In the genomic region with DNA sequence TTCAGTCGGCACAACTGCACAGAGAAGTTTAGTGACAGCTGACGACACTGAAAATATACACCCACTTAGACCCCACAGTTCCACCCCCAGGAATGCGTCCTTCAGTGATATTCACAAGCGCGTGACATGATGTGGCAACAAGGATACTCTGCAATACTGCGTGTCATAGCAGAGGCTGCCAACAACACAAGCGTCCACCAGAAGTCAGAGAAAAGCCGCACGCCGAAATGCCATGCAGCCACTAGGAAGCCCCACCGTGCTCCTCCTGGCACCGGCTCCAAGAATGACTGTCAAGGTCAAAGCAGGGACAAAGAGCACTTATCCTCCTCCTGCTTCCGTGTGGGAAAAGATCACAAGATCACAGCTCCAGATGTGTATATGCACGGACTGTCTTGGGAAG, we compare ENCODE assay signal across 12 cellular contexts. TPM values are rescaled to one million over a fixed set of nuclear protein-coding genes. Genes with fewer than 3 reads are reported as not detected.
DNase-seq lines count a peak whose midpoint lies in the region; ATAC-seq, FAIRE-seq and TF ChIP-seq lines count a peak whose summit lies in the region.
"Had no signal": no experiment of that assay in that cellular context is flagged by ENCODE, and none has a peak within 500 bp of the region (broad histone marks: within the 10 kb centered on the region; RNA-seq: fewer than 3 reads in every experiment).

No MANE protein-coding gene starts in this region.

- intact Hi-C loops in mucosa of descending colon (cut with DNase I, micrococcal nuclease), result no loop called here
- intact Hi-C loops in prostate gland (cut with DNase I), result no loop called here

- whole genome bisulfite sequencing in prostate gland, result 68% methylated on average over 14 of the region's 14 CpGs

- no peaks in the 10 kb centered on the region for H3K27me3 ChIP-seq in prostate gland (replicated peaks; ENCODE audit: insufficient read depth)

- DNase-seq in CD1c-positive myeloid dendritic cell (ENCODE audit: extremely low spot score), result peak; percentile 95
- no peak for DNase-seq in HTR-8/SVneo (ENCODE audit: insufficient read length, low spot score)
- no peak for DNase-seq in activated naive CD8-positive, alpha-beta T cell treated with anti-CD3 and anti-CD28 coated beads, Interleukin-2, amount 50 U/mL, for 24 hours
- DNase-seq in mucosa of descending colon, result peak in 2 of 3 donors; percentile 58 to 62
- no peak for DNase-seq in SKM-1 treated with dmso at 0.1 percent for 144 hours (lab: John Stamatoyannopoulos, UW; ENCODE audit: unreplicated experiment)
- DNase-seq in prostate gland (ENCODE audit: low spot score), result no peak
- no peak for DNase-seq in NCI-H2196 treated with DMSO at 0.1 percent for 48 hours (lab: John Stamatoyannopoulos, UW; ENCODE audit: unreplicated experiment)
- no peak for DNase-seq in NCI-H146 treated with DMSO at 0.1 percent for 48 hours (lab: John Stamatoyannopoulos, UW; ENCODE audit: unreplicated experiment)
- DNase-seq: activated CD4-positive, alpha-beta T cell treated with anti-CD3 and anti-CD28 coated beads for 1 hour; mesenchymal stem cell; NCI-H187 had no signal

- TF ChIP-seq POLR2A in prostate gland (IDR thresholded peaks at IDR 0.05), result no peak

- H3K36me3 Mint-ChIP-seq in activated naive CD8-positive, alpha-beta T cell treated with anti-CD3 and anti-CD28 coated beads, Interleukin-2, amount 50 U/mL, for 24 hours (ENCODE audit: low read depth), result peaks cover 4% of the 10 kb centered on the region

- FAIRE-seq in HTR-8/SVneo (lab: Jason Lieb, UNC), result peak; percentile 31
- FAIRE-seq: endometrium had no signal

- no peak overlapping the region for H3K4me3 ChIP-seq in mucosa of descending colon
- H3K4me3 ChIP-seq in prostate gland, result no peak overlapping the region

- H3K4me1 Mint-ChIP-seq in activated naive CD8-positive, alpha-beta T cell treated with anti-CD3 and anti-CD28 coated beads, Interleukin-2, amount 50 U/mL, for 24 hours, result peaks cover 73% of the 10 kb centered on the region

- H3K27ac Mint-ChIP-seq in activated naive CD8-positive, alpha-beta T cell treated with anti-CD3 and anti-CD28 coated beads, Interleukin-2, amount 50 U/mL, for 24 hours, result peak overlapping the region; percentile 39

- H3K27ac ChIP-seq in prostate gland, result peak overlapping the region in 1 of 2 donors; percentile 78

- no peaks in the 10 kb centered on the region for H3K9me3 Mint-ChIP-seq in activated naive CD8-positive, alpha-beta T cell treated with anti-CD3 and anti-CD28 coated beads, Interleukin-2, amount 50 U/mL, for 24 hours

- TF ChIP-seq CTCF in mucosa of descending colon (IDR thresholded peaks at IDR 0.05), result no peak
- TF ChIP-seq CTCF in prostate gland (IDR thresholded peaks at IDR 0.05), result no peak

- H3K4me3 Mint-ChIP-seq in activated naive CD8-positive, alpha-beta T cell treated with anti-CD3 and anti-CD28 coated beads, Interleukin-2, amount 50 U/mL, for 24 hours, result peak overlapping the region; percentile 48

- H3K9me3 ChIP-seq in mucosa of descending colon (no peaks in the 10 kb centered on the region), prostate gland (no peaks in the 10 kb centered on the region)

- H3K27me3 Mint-ChIP-seq in activated naive CD8-positive, alpha-beta T cell treated with anti-CD3 and anti-CD28 coated beads, Interleukin-2, amount 50 U/mL, for 24 hours, result no peaks in the 10 kb centered on the region

- H3K4me1 ChIP-seq in mucosa of descending colon (ENCODE audit: low read depth) (peaks cover 52% of the 10 kb centered on the region), prostate gland (replicated peaks) (peaks cover 10% of the 10 kb centered on the region)

- ATAC-seq in activated naive CD8-positive, alpha-beta T cell treated with anti-CD3 and anti-CD28 coated beads, Interleukin-2, amount 50 U/mL, for 24 hours, result no peak
- ATAC-seq in mucosa of descending colon, result no peak

- no peaks in the 10 kb centered on the region for H3K36me3 ChIP-seq in mucosa of descending colon (ENCODE audit: low read depth)
- no peaks in the 10 kb centered on the region for H3K36me3 ChIP-seq in prostate gland

RNA-seq across cellular contexts. Expression of a gene that starts 3.5 kb away (rescaled TPM):
- 100 to 1,000 TPM in 2 of 3 donors, 10 to 100 TPM in 1; 72.8 to 253 (median 247) TPM for total RNA-seq in mucosa of descending colon
- total RNA-seq in prostate gland, result 10 to 100 TPM; 16.3 to 44.5 TPM

RNA-seq across cellular contexts. Expression of a gene that starts 44.5 kb away (rescaled TPM):
- total RNA-seq in mucosa of descending colon, result 1 to 10 TPM; 2.5 to 4.9 (median 3.5) TPM
- 10 to 100 TPM in 1 of 2 donors, 1 to 10 TPM in 1; 3.8 to 22.5 TPM for total RNA-seq in prostate gland

Comparison
In these comparisons a context has a peak if more than half of its experiments do, and no peak if none do; other contexts are left out.
1. DNase-seq: peak in CD1c-positive myeloid dendritic cell (single experiment) and mucosa of descending colon (2 of 3); none in HTR-8/SVneo (single experiment), activated naive CD8-positive, alpha-beta T cell treated with anti-CD3 and anti-CD28 coated beads, Interleukin-2, amount 50 U/mL, for 24 hours (single experiment), SKM-1 treated with dmso at 0.1 percent for 144 hours (single experiment), prostate gland (single experiment), NCI-H2196 treated with DMSO at 0.1 percent for 48 hours (single experiment) and NCI-H146 treated with DMSO at 0.1 percent for 48 hours (single experiment).